ENCODE assay signal across 9 cellular contexts in the genomic region with DNA sequence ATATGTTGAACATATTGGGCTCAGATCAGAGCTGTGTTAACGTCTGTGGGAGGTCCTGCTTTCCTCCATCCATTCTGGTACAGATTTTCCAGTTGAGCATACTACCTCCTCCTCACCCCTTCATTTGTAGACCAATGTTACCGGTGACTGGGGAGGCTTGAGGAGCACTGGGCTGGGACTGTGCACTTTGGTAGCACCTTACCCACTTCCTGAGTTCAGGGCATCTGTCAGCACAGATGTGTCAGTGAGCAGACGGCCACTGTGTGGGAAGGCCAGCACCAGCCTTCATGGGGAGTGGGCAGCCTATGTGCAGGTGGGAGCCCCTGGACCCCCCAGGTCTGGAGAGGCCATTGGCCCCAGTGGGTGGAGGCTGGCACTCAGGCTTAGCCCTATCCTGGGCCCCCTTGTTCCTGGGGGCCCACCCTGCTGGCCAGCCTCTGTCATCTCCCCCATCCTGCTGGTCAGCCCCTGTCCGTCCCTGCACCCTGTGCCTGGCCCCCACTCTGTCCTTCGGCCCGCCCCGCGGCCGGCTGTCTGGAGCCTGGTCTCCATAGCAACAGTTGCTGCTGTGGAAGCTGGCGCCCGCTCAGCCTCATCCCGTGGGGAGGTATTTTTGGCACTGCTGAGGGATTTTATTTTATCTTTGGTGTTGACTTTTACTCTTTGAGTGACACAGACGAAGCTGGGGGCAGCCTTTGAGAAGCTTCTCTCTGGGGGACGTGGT. TPM values are rescaled to one million over a fixed set of nuclear protein-coding genes. Genes with fewer than 3 reads are reported as not detected.
DNase-seq lines count a peak whose midpoint lies in the region; ATAC-seq and TF ChIP-seq lines count a peak whose summit lies in the region.
"Had no signal": no experiment of that assay in that cellular context is flagged by ENCODE, and none has a peak within 500 bp of the region (broad histone marks: within the 10 kb centered on the region; RNA-seq: fewer than 3 reads in every experiment).

No MANE protein-coding gene starts in this region.

- peaks cover 14% of the 10 kb centered on the region; the same call in 1 of the 2 replicates for H3K27me3 ChIP-seq in SJCRH30

- no peaks in the 10 kb centered on the region for H3K9me3 ChIP-seq in SJCRH30 (replicated peaks)

- H3K27me3 Mint-ChIP-seq in progenitor cell of endocrine pancreas = no peaks in the 10 kb centered on the region
- H3K27me3 Mint-ChIP-seq: activated naive CD8-positive, alpha-beta T cell had no signal

- no peak overlapping the region for H3K4me3 ChIP-seq in SJCRH30

- H3K27ac ChIP-seq in SJCRH30 = no peak overlapping the region

- peaks cover 1% of the 10 kb centered on the region for H3K36me3 Mint-ChIP-seq in progenitor cell of endocrine pancreas (ENCODE audit: insufficient read depth)
- H3K36me3 Mint-ChIP-seq: activated naive CD8-positive, alpha-beta T cell had no signal

- peak overlapping the region; percentile 83 for H3K27ac Mint-ChIP-seq in progenitor cell of endocrine pancreas
- H3K27ac Mint-ChIP-seq: activated naive CD8-positive, alpha-beta T cell had no signal

- H3K4me1 Mint-ChIP-seq in progenitor cell of endocrine pancreas (ENCODE audit: low read depth) = peaks cover 79% of the 10 kb centered on the region

- TF ChIP-seq CTCF in progenitor cell of endocrine pancreas (IDR thresholded peaks at IDR 0.05; ENCODE audit: unreplicated experiment) = no peak

- H3K4me3 Mint-ChIP-seq in progenitor cell of endocrine pancreas (ENCODE audit: low read depth) = peak overlapping the region; percentile 46
- H3K4me3 Mint-ChIP-seq: activated naive CD8-positive, alpha-beta T cell had no signal

- no peaks in the 10 kb centered on the region for H3K9me3 Mint-ChIP-seq in progenitor cell of endocrine pancreas (ENCODE audit: low read depth)

- intact Hi-C loops in Right ventricle myocardium superior (cut with DNase I) = no loop called here

- no peaks in the 10 kb centered on the region for H3K36me3 ChIP-seq in SJCRH30

- DNase-seq in DMS 273 treated with DMSO at 0.1 percent for 48 hours (lab: John Stamatoyannopoulos, UW) (peak; percentile 35), SJCRH30 (peak; percentile 24 to 29), Right ventricle myocardium superior (peak; percentile 87), progenitor cell of endocrine pancreas (ENCODE audit: low spot score, unreplicated experiment) (no peak), NCI-H345 (lab: John Stamatoyannopoulos, UW) (no peak)
- no peak for DNase-seq in stimulated activated CD4-positive, alpha-beta T cell treated with anti-CD3 and anti-CD28 coated beads, Interleukin-12 subunit alpha, Interleukin-12 subunit beta, amount 100 ng/mL, for 4 hours

- no peaks in the 10 kb centered on the region for H3K4me1 ChIP-seq in SJCRH30

- peak; percentile 74 for ATAC-seq in Right ventricle myocardium superior (ENCODE audit: poor library complexity)
- ATAC-seq in HG03045 (IDR thresholded peaks at IDR 0.05; ENCODE audit: unreplicated experiment) = no peak
- no peak for ATAC-seq in GM21390 (IDR thresholded peaks at IDR 0.05; ENCODE audit: unreplicated experiment)

RNA-seq across cellular contexts. Expression of gene WNK2, which starts 21.3 kb away (rescaled TPM):
- not detected in 2 replicates for total RNA-seq in SJCRH30 (2014; rRNA removed; shearing (Covaris generic))
- total RNA-seq in Right ventricle myocardium superior = 222 TPM
- 302 and 345 TPM in 2 replicates for total RNA-seq in progenitor cell of endocrine pancreas

Comparison
In these comparisons a context has a peak if more than half of its experiments do, and no peak if none do; other contexts are left out.
1. DNase-seq: peak in DMS 273 treated with DMSO at 0.1 percent for 48 hours (single experiment), SJCRH30 (2 of 2) and Right ventricle myocardium superior (single experiment); none in progenitor cell of endocrine pancreas (single experiment), NCI-H345 (single experiment) and stimulated activated CD4-positive, alpha-beta T cell treated with anti-CD3 and anti-CD28 coated beads, Interleukin-12 subunit alpha, Interleukin-12 subunit beta, amount 100 ng/mL, for 4 hours (single experiment).
2. RNA of gene WNK2, which starts 21.3 kb away (total RNA-seq): 302 to 345 TPM in progenitor cell of endocrine pancreas and 222 TPM in Right ventricle myocardium superior (single experiment); not detected in SJCRH30; every median in the first group is over 100 times any median in the second.